Comparison of ENCODE assay signal across 8 cellular contexts in the genomic region with DNA sequence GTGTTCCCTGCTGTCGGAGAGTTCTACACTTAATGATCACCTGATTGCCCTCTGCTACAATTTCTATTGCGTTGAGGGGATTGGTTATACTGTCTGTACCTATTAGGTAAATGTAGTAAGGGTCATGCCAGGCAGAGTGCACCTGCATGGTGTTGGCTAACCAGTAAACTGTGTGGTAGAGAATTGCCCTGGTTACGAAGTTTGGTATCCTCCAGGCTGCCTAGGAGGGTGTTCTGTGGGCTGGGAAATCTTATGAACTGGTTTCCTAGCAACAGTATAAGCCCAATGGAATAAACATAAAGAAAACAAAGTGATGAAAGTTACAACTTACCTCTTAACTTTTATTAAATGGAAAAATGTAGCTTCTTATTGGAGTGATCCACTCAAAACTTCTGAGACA. TPM values are rescaled to one million over a fixed set of nuclear protein-coding genes. Genes with fewer than 3 reads are reported as not detected.
DNase-seq lines count a peak whose midpoint lies in the region; ATAC-seq, FAIRE-seq and TF ChIP-seq lines count a peak whose summit lies in the region.

No MANE protein-coding gene starts in this region.

- H3K4me3 ChIP-seq in HL-60 (replicated peaks; ENCODE audit: insufficient read depth, low read length) (peak overlapping the region; percentile 96), small intestine (ENCODE audit: low read depth in 1 of 2, low read length in 2 of 2) (peak overlapping the region in 1 of 2 donors; percentile 72)

- H3K27ac Mint-ChIP-seq in glutamatergic neuron (ENCODE audit: unreplicated experiment), result peak overlapping the region; percentile 91

- DNase-seq in AG08395 (ENCODE audit: low spot score), result peak; percentile 8
- no peak for DNase-seq in HL-60 (ENCODE audit: low read depth in 1 of 2, low spot score in 1 of 2)
- no peak for DNase-seq in activated T-cell treated with anti-CD3 and anti-CD28 coated beads, Interleukin-2, amount 50 U/mL, for 4 hours
- no peak for DNase-seq in glutamatergic neuron
- DNase-seq in small intestine, result peak; percentile 17
- no peak for DNase-seq in superior temporal gyrus (ENCODE audit: extremely low spot score)

- H3K4me3 Mint-ChIP-seq in activated T-cell treated with anti-CD3 and anti-CD28 coated beads, Interleukin-2, amount 50 U/mL, for 4 hours, result peak overlapping the region; percentile 94
- H3K4me3 Mint-ChIP-seq in glutamatergic neuron (ENCODE audit: unreplicated experiment), result peak overlapping the region; percentile 91

- H3K27ac ChIP-seq in HL-60 (replicated peaks) (peak overlapping the region; percentile 94), small intestine (ENCODE audit: low read depth in 1 of 2, low read length in 1 of 2) (peak overlapping the region in 1 of 2 donors; percentile 95)

- TF ChIP-seq CTCF in HL-60 (IDR thresholded peaks at IDR 0.05; ENCODE audit: insufficient read depth, low read length) (no peak), glutamatergic neuron (IDR thresholded peaks at IDR 0.05; ENCODE audit: partially characterized antibody, unreplicated experiment) (no peak)

- H3K4me1 Mint-ChIP-seq in activated T-cell treated with anti-CD3 and anti-CD28 coated beads, Interleukin-2, amount 50 U/mL, for 4 hours (ENCODE audit: low read depth), result peaks cover 63% of the 10 kb centered on the region
- H3K4me1 Mint-ChIP-seq in glutamatergic neuron (ENCODE audit: low read depth, unreplicated experiment), result peaks cover 9% of the 10 kb centered on the region

- H3K9me3 Mint-ChIP-seq in activated T-cell treated with anti-CD3 and anti-CD28 coated beads, Interleukin-2, amount 50 U/mL, for 4 hours, result peaks cover 3% of the 10 kb centered on the region
- H3K9me3 Mint-ChIP-seq in glutamatergic neuron (ENCODE audit: unreplicated experiment), result peaks cover 2% of the 10 kb centered on the region

- no peak for ATAC-seq in activated T-cell treated with anti-CD3 and anti-CD28 coated beads, Interleukin-2, amount 50 U/mL, for 4 hours
- no peak for ATAC-seq in HG03175 (IDR thresholded peaks at IDR 0.05; ENCODE audit: unreplicated experiment)
- no peak for ATAC-seq in GM21515 (IDR thresholded peaks at IDR 0.05; ENCODE audit: unreplicated experiment)

- H3K36me3 Mint-ChIP-seq in activated T-cell treated with anti-CD3 and anti-CD28 coated beads, Interleukin-2, amount 50 U/mL, for 4 hours (ENCODE audit: insufficient read depth), result peaks cover 19% of the 10 kb centered on the region
- peaks cover 17% of the 10 kb centered on the region for H3K36me3 Mint-ChIP-seq in glutamatergic neuron (ENCODE audit: unreplicated experiment)

- H3K36me3 ChIP-seq in small intestine (ENCODE audit: control insufficient read depth in 2 of 2, insufficient read depth in 2 of 2, low read length in 2 of 2), result no peaks in the 10 kb centered on the region

- WGBS in small intestine, 3 donors, result 18 to 61% (median 40%) methylated on average over 3 of the region's 3 CpGs

- no peak for FAIRE-seq in small intestine (lab: Jason Lieb, UNC)

- H3K27me3 ChIP-seq in HL-60 (ENCODE audit: insufficient read depth, poor library complexity, severe bottlenecking), result no peaks in the 10 kb centered on the region
- no peaks in the 10 kb centered on the region for H3K27me3 ChIP-seq in small intestine (ENCODE audit: control insufficient read depth in 2 of 2, insufficient read depth in 2 of 2, low read length in 2 of 2)

- no peaks in the 10 kb centered on the region for H3K9me3 ChIP-seq in small intestine (ENCODE audit: control insufficient read depth, low read depth)

- H3K4me1 ChIP-seq in small intestine (ENCODE audit: control insufficient read depth in 2 of 2, insufficient read depth in 1 of 2, low read depth in 1 of 2, low read length in 1 of 2), result peaks cover 0 to 6% of the 10 kb centered on the region in 2 donors

- no peaks in the 10 kb centered on the region for H3K27me3 Mint-ChIP-seq in activated T-cell treated with anti-CD3 and anti-CD28 coated beads, Interleukin-2, amount 50 U/mL, for 4 hours (ENCODE audit: low read depth)
- peaks cover 2% of the 10 kb centered on the region for H3K27me3 Mint-ChIP-seq in glutamatergic neuron (ENCODE audit: unreplicated experiment)

RNA-seq across cellular contexts. Expression of gene CCDC91, which starts 1.4 kb away (rescaled TPM):
- total RNA-seq in activated T-cell treated with anti-CD3 and anti-CD28 coated beads, Interleukin-2, amount 50 U/mL, for 4 hours, result 10 to 100 TPM; 17.8 to 18.2 (median 18.1) TPM
- 37.3 TPM for total RNA-seq in glutamatergic neuron (ENCODE audit: unreplicated experiment)
- polyA plus RNA-seq in small intestine, result 10 to 100 TPM; 12.5 to 13.8 (median 12.8) TPM

Comparison
In these comparisons a context has a peak if more than half of its experiments do, and no peak if none do; other contexts are left out.
1. DNase-seq: peak in AG08395 (single experiment) and small intestine (single experiment); none in HL-60 (0 of 2), activated T-cell treated with anti-CD3 and anti-CD28 coated beads, Interleukin-2, amount 50 U/mL, for 4 hours (single experiment), glutamatergic neuron (single experiment) and superior temporal gyrus (single experiment).